1 cellular context compared by ENCODE assay signal in the genomic region with DNA sequence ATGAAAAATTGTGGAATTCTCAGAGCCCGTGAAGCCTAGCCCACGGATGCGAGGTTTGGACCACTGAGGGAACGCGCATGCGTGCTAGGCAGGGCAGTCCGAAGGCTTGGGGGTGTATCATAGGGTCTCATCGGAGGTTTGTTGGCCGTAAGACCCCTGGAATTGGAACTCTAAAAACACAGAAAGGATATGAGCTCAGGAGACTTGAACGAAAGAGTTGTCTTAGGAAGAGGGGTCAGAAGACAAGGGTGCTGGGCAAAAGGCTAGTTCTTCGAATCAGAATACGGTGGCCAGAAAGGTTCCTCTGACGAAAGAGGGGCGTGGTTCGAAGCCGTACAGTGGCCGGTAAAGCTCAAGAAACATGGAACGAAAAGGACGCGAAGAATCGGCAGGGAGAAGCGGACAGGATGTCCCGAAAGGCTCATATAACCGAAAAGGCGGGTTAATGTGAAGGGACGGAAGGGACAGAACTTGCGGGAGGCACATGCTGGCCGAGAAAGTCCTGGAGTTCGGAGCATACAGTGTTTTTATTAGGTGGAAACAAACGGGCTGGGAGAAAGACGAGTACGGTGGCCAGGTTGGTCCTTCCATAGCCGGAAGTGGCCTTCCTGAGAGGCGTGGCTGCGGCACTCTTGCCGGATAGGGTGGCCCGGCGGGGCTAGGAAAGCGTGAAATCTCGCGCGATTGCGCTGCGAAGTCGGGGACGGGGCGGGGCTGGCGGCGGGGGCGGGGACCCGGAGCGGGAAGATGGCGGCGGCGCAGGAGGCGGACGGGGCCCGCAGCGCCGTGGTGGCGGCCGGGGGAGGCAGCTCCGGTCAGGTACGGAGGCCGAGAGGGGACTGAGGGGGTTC.
TF ChIP-seq lines count a peak whose summit lies in the region.

A gene with protein sequence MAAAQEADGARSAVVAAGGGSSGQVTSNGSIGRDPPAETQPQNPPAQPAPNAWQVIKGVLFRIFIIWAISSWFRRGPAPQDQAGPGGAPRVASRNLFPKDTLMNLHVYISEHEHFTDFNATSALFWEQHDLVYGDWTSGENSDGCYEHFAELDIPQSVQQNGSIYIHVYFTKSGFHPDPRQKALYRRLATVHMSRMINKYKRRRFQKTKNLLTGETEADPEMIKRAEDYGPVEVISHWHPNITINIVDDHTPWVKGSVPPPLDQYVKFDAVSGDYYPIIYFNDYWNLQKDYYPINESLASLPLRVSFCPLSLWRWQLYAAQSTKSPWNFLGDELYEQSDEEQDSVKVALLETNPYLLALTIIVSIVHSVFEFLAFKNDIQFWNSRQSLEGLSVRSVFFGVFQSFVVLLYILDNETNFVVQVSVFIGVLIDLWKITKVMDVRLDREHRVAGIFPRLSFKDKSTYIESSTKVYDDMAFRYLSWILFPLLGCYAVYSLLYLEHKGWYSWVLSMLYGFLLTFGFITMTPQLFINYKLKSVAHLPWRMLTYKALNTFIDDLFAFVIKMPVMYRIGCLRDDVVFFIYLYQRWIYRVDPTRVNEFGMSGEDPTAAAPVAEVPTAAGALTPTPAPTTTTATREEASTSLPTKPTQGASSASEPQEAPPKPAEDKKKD (plus strand): TSS at position 732 of the 851 bp plus-strand sequence. CDS start 16 bp downstream, at position 748.

TF ChIP-seq in HepG2, 621 proteins besides CTCF, POLR2A, EP300 and RAD21 (continued from another document):
- TF ChIP-seq, protein P1, sequence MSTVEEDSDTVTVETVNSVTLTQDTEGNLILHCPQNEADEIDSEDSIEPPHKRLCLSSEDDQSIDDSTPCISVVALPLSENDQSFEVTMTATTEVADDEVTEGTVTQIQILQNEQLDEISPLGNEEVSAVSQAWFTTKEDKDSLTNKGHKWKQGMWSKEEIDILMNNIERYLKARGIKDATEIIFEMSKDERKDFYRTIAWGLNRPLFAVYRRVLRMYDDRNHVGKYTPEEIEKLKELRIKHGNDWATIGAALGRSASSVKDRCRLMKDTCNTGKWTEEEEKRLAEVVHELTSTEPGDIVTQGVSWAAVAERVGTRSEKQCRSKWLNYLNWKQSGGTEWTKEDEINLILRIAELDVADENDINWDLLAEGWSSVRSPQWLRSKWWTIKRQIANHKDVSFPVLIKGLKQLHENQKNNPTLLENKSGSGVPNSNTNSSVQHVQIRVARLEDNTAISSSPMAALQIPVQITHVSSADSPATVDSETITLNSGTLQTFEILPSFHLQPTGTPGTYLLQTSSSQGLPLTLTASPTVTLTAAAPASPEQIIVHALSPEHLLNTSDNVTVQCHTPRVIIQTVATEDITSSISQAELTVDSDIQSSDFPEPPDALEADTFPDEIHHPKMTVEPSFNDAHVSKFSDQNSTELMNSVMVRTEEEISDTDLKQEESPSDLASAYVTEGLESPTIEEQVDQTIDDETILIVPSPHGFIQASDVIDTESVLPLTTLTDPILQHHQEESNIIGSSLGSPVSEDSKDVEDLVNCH (CRISPR knock-in tag; IDR thresholded peaks at IDR 0.05) = no peak; the same call in 1 of the 2 replicates
- TF ChIP-seq ZNF510 (CRISPR knock-in tag; IDR thresholded peaks at IDR 0.05; ENCODE audit: low read depth) = no peak
- TF ChIP-seq MYC (CRISPR knock-in tag; IDR thresholded peaks at IDR 0.05; ENCODE audit: borderline replicate concordance) = peak; percentile 62; the same call in 1 of the 2 replicates
- TF ChIP-seq SALL1 (CRISPR knock-in tag; IDR thresholded peaks at IDR 0.05) = peak; percentile 46
- TF ChIP-seq ZNF816 (CRISPR knock-in tag; IDR thresholded peaks at IDR 0.05; ENCODE audit: borderline replicate concordance) = no peak; the same call in 1 of the 2 replicates
- TF ChIP-seq ATF1 (CRISPR knock-in tag; IDR thresholded peaks at IDR 0.05) = peak; percentile 89
- 0 out of 2 replicates have a peak, but pooled peaks have one; percentile 14 for TF ChIP-seq MEIS2 (CRISPR knock-in tag; IDR thresholded peaks at IDR 0.05)
- TF ChIP-seq, protein P2, sequence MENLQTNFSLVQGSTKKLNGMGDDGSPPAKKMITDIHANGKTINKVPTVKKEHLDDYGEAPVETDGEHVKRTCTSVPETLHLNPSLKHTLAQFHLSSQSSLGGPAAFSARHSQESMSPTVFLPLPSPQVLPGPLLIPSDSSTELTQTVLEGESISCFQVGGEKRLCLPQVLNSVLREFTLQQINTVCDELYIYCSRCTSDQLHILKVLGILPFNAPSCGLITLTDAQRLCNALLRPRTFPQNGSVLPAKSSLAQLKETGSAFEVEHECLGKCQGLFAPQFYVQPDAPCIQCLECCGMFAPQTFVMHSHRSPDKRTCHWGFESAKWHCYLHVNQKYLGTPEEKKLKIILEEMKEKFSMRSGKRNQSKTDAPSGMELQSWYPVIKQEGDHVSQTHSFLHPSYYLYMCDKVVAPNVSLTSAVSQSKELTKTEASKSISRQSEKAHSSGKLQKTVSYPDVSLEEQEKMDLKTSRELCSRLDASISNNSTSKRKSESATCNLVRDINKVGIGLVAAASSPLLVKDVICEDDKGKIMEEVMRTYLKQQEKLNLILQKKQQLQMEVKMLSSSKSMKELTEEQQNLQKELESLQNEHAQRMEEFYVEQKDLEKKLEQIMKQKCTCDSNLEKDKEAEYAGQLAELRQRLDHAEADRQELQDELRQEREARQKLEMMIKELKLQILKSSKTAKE (CRISPR knock-in tag; IDR thresholded peaks at IDR 0.05; ENCODE audit: borderline replicate concordance) = no peak
- TF ChIP-seq ZNF354B (CRISPR knock-in tag; IDR thresholded peaks at IDR 0.05) = peak; percentile 68; the same call in 1 of the 2 replicates
- peak; percentile 57; the same call in 1 of the 2 replicates for TF ChIP-seq SIN3A (IDR thresholded peaks at IDR 0.05; ENCODE audit: borderline replicate concordance, low read depth, low read length)
- TF ChIP-seq NFYC (CRISPR knock-in tag; IDR thresholded peaks at IDR 0.05) = peak; percentile 68
TF ChIP-seq in HepG2: peak in this region for 189.
